Comparison of ENCODE assay signal across 9 cellular contexts in the genomic region with DNA sequence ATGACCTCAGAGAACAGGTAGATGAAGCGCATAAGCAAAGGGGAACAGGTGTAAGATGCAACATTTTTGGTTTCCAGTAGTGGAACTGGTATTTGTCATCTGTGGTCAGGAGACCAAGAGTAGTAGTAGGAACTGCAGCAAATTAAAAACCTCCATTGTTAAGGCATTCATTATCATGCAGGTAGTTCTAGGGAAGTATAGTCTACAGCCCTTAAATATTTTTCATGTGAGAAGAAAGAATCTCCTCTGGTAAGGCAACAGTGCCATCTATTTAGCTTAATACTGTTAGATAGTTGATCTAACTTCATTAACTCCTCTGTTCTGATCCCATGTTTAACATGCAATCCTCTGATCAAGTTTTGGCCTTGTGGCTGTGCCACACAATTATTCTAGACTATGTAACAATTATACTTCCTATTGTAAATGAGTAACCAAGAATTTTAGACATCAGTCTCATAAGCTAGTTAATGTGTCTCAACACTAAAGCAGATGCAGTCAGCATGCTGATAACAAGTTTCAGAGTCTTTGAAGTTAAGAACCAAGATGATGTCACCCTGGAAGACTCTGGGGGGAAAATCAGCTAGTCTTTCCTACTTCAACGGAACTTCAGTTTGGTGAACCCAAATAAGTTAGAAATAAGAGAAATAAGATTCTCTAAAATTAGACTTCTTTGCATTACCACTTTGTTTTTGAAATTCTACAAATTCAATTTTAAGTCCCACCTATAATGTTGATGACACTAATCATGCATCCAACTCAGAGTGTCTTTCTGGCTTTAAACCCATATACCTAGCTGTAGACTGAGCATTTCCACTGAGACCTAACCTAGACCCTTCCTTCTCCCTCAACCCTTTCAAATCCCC.
DNase-seq lines count a peak whose midpoint lies in the region; ATAC-seq, FAIRE-seq and TF ChIP-seq lines count a peak whose summit lies in the region.
"Had no signal": no experiment of that assay in that cellular context is flagged by ENCODE, and none has a peak within 500 bp of the region (broad histone marks: within the 10 kb centered on the region; RNA-seq: fewer than 3 reads in every experiment).

No MANE protein-coding gene starts in this region.

- H3K27ac ChIP-seq in mucosa of rectum (ENCODE audit: low read depth in 2 of 2, low read length in 2 of 2), result peak overlapping the region; percentile 10 to 48
- H3K27ac ChIP-seq: thoracic aorta had no signal

- peaks cover 9 to 27% of the 10 kb centered on the region in 2 donors for H3K4me1 ChIP-seq in mucosa of rectum (ENCODE audit: control insufficient read depth in 2 of 2, insufficient read depth in 2 of 2, low read length in 2 of 2)

- TF ChIP-seq POLR2A in GM12891 (IDR thresholded peaks at IDR 0.05; ENCODE audit: low read depth, low read length), result no peak

- ATAC-seq in HG02840 (IDR thresholded peaks at IDR 0.05; ENCODE audit: low FRiP score, unreplicated experiment), result peak; percentile 88

- H3K27me3 ChIP-seq in mucosa of rectum (ENCODE audit: control insufficient read depth in 2 of 2, insufficient read depth in 2 of 2, low read length in 2 of 2), result no peaks in the 10 kb centered on the region

- no peak overlapping the region for H3K9ac ChIP-seq in mucosa of rectum (ENCODE audit: low read depth in 1 of 2, low read length in 2 of 2)

- H3K36me3 ChIP-seq in mucosa of rectum (ENCODE audit: control insufficient read depth in 2 of 2, insufficient read depth in 2 of 2, low read length in 2 of 2), result no peaks in the 10 kb centered on the region
- H3K36me3 ChIP-seq: thoracic aorta had no signal

- H3K4me3 ChIP-seq in mucosa of rectum (ENCODE audit: low read length in 2 of 2), result peak overlapping the region in 1 of 2 donors; percentile 8
- H3K4me3 ChIP-seq: thoracic aorta had no signal

- DNase-seq in GM19238 (ENCODE audit: insufficient read length, low spot score) (peak; percentile 25), HuH-7 (ENCODE audit: low spot score) (peak; percentile 14), NOMO-1 treated with dmso at 0.1 percent for 144 hours (lab: John Stamatoyannopoulos, UW; ENCODE audit: unreplicated experiment) (no peak), GM12891 (ENCODE audit: insufficient read length, low spot score) (no peak), COLO829 (ENCODE audit: low spot score) (no peak)
- no peak for DNase-seq in stimulated activated CD4-positive, alpha-beta T cell treated with anti-CD3 and anti-CD28 coated beads, Interleukin-4, amount 100 ng/mL, for 1 hour

- FAIRE-seq in GM12891 (lab: Jason Lieb, UNC), result no peak

- no peaks in the 10 kb centered on the region for H3K9me3 ChIP-seq in mucosa of rectum (ENCODE audit: control insufficient read depth in 2 of 2, low read length in 2 of 2)
- H3K9me3 ChIP-seq: thoracic aorta had no signal

TF ChIP-seq in GM12891, 5 proteins besides CTCF, POLR2A, EP300 and RAD21:
- TF ChIP-seq TAF1 (IDR thresholded peaks at IDR 0.05; ENCODE audit: low read depth, low read length), result no peak
- TF ChIP-seq PAX5 (IDR thresholded peaks at IDR 0.05; ENCODE audit: insufficient read depth, low read length, severe bottlenecking), result no peak
- no peak for TF ChIP-seq SPI1 (IDR thresholded peaks at IDR 0.05; ENCODE audit: low read depth, low read length)
- no peak for TF ChIP-seq POU2F2 (IDR thresholded peaks at IDR 0.05; ENCODE audit: low read depth, low read length)
- TF ChIP-seq POLR2AphosphoS5 (IDR thresholded peaks at IDR 0.05; ENCODE audit: low read depth, low read length), result no peak

Comparison
In these comparisons a context has a peak if more than half of its experiments do, and no peak if none do; other contexts are left out.
1. DNase-seq: peak in GM19238 (single experiment) and HuH-7 (single experiment); none in stimulated activated CD4-positive, alpha-beta T cell treated with anti-CD3 and anti-CD28 coated beads, Interleukin-4, amount 100 ng/mL, for 1 hour (single experiment), NOMO-1 treated with dmso at 0.1 percent for 144 hours (single experiment), GM12891 (single experiment) and COLO829 (single experiment).